ENCODE assay signal across 21 cellular contexts in the genomic region with DNA sequence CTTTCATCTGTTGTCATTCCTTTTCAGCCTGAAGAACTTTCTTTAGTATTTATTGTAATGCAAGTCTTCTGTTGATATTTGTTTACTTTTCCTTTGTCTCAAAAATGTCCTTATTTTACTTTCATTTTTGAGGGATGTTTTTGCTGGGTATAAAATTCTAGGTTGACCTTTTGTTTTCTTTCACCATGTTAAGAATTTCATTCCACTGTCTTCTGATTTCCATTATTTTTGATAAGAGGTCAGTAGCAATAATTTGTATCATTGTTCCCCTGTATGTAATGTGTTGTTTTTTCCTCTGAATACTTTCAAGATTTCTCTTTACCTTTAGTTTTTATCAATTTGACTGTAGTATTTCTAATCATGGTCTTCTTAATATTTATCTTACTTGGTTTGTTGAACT.
"Had no signal": no experiment of that assay in that cellular context is flagged by ENCODE, and none has a peak within 500 bp of the region (broad histone marks: within the 10 kb centered on the region; RNA-seq: fewer than 3 reads in every experiment).

No MANE protein-coding gene starts in this region.

- DNase-seq: activated CD4-positive, alpha-beta T cell treated with anti-CD3 and anti-CD28 coated beads for 4 hours; activated CD8-positive, alpha-beta T cell treated with anti-CD3 and anti-CD28 coated beads for 36 hours; activated effector memory CD4-positive, alpha-beta T cell treated with anti-CD3 and anti-CD28 coated beads, Interleukin-2, amount 50 U/mL, for 16 hours; activated T-cell treated with anti-CD3 and anti-CD28 coated beads, Interleukin-2, amount 50 U/mL, for 4 hours; amniotic stem cell; body of pancreas; caudate nucleus; colonic mucosa; foreskin keratinocyte; glutamatergic neuron; mesendoderm; natural killer cell; posterior cingulate gyrus; stimulated activated CD4-positive, alpha-beta T cell treated with anti-CD3 and anti-CD28 coated beads, Interleukin-15, amount 100 ng/mL, for 24 hours; stimulated activated CD4-positive, alpha-beta T cell treated with anti-CD3 and anti-CD28 coated beads, Interleukin-4, amount 100 ng/mL, for 1 hour; stimulated activated naive B cell treated with anti-CD40 and anti-IgM and Interleukin-4, amounts not matched to agents 10 μg/mL and 1 μg/mL and 100 μg/mL, for 72 hours; thyroid gland had no signal

- H3K4me1 ChIP-seq: body of pancreas, colonic mucosa, foreskin keratinocyte, thyroid gland had no signal

- H3K4me3 Mint-ChIP-seq: activated CD8-positive, alpha-beta T cell treated with anti-CD3 and anti-CD28 coated beads for 36 hours; activated naive CD4-positive, alpha-beta T cell treated with anti-CD3 and anti-CD28 coated beads, Interleukin-2, amount 50 U/mL, for 24 hours; activated T-cell treated with anti-CD3 and anti-CD28 coated beads, Interleukin-2, amount 50 U/mL, for 4 hours; natural killer cell; stimulated activated naive B cell treated with anti-CD40 and anti-IgM and Interleukin-4, amounts not matched to agents 10 μg/mL and 1 μg/mL and 100 μg/mL, for 72 hours; WTC11 had no signal

- H3K4me1 Mint-ChIP-seq: natural killer cell, WTC11 had no signal

- H3K36me3 ChIP-seq: colonic mucosa, neutrophil, thyroid gland had no signal

- H3K27me3 ChIP-seq: body of pancreas, colonic mucosa, foreskin keratinocyte, neutrophil, thyroid gland had no signal

- H3K27ac ChIP-seq: body of pancreas, colonic mucosa, foreskin keratinocyte, neutrophil, thyroid gland had no signal

- FAIRE-seq: TTC549 had no signal

- H3K4me3 ChIP-seq: body of pancreas, colonic mucosa, thyroid gland had no signal

- H3K27me3 Mint-ChIP-seq: activated CD8-positive, alpha-beta T cell treated with anti-CD3 and anti-CD28 coated beads for 36 hours; activated naive CD4-positive, alpha-beta T cell treated with anti-CD3 and anti-CD28 coated beads, Interleukin-2, amount 50 U/mL, for 24 hours; stimulated activated naive B cell treated with anti-CD40 and anti-IgM and Interleukin-4, amounts not matched to agents 10 μg/mL and 1 μg/mL and 100 μg/mL, for 72 hours had no signal

- H3K27ac Mint-ChIP-seq: activated CD8-positive, alpha-beta T cell treated with anti-CD3 and anti-CD28 coated beads for 36 hours; activated naive CD4-positive, alpha-beta T cell treated with anti-CD3 and anti-CD28 coated beads, Interleukin-2, amount 50 U/mL, for 24 hours; natural killer cell; stimulated activated naive B cell treated with anti-CD40 and anti-IgM and Interleukin-4, amounts not matched to agents 10 μg/mL and 1 μg/mL and 100 μg/mL, for 72 hours; WTC11 had no signal

- ATAC-seq: activated CD8-positive, alpha-beta T cell treated with anti-CD3 and anti-CD28 coated beads for 36 hours; activated T-cell treated with anti-CD3 and anti-CD28 coated beads, Interleukin-2, amount 50 U/mL, for 4 hours; body of pancreas; foreskin keratinocyte; natural killer cell; stimulated activated naive B cell treated with anti-CD40 and anti-IgM and Interleukin-4, amounts not matched to agents 10 μg/mL and 1 μg/mL and 100 μg/mL, for 72 hours; WTC11 had no signal
